Comparison of ENCODE assay signal across 11 cellular contexts in genomic region chr10:43264987-43265798, GRCh38. TPM values are rescaled to one million over a fixed set of nuclear protein-coding genes. Genes with fewer than 3 reads are reported as not detected.
DNase-seq lines count a peak whose midpoint lies in the region; ATAC-seq and TF ChIP-seq lines count a peak whose summit lies in the region.
"Had no signal": no experiment of that assay in that cellular context is flagged by ENCODE, and none has a peak within 500 bp of the region (broad histone marks: within the 10 kb centered on the region; RNA-seq: fewer than 3 reads in every experiment).

No MANE protein-coding gene starts in this region.

- no peak overlapping the region for H2AK5ac ChIP-seq in trophoblast cell (ENCODE audit: low read length)

- ATAC-seq in activated naive CD8-positive, alpha-beta T cell treated with anti-CD3 and anti-CD28 coated beads, Interleukin-2, amount 50 U/mL, for 24 hours, result no peak
- ATAC-seq in heart left ventricle, result no peak

- H3K9ac ChIP-seq in trophoblast cell (ENCODE audit: low read length), result no peak overlapping the region

- no peaks in the 10 kb centered on the region for H3K36me3 Mint-ChIP-seq in activated naive CD8-positive, alpha-beta T cell treated with anti-CD3 and anti-CD28 coated beads, Interleukin-2, amount 50 U/mL, for 24 hours (ENCODE audit: low read depth)
- H3K36me3 Mint-ChIP-seq in mesothelial cell of epicardium, result no peaks in the 10 kb centered on the region

- no peak overlapping the region for H2AFZ ChIP-seq in trophoblast cell (ENCODE audit: insufficient read depth, low read length, poor library complexity)

- peaks cover 6% of the 10 kb centered on the region for H3K4me1 Mint-ChIP-seq in activated naive CD8-positive, alpha-beta T cell treated with anti-CD3 and anti-CD28 coated beads, Interleukin-2, amount 50 U/mL, for 24 hours
- no peaks in the 10 kb centered on the region for H3K4me1 Mint-ChIP-seq in mesothelial cell of epicardium

- no peaks in the 10 kb centered on the region for H3K79me1 ChIP-seq in trophoblast cell (ENCODE audit: low read length)

- WGBS in trophoblast cell (ENCODE audit: extremely low coverage, insufficient coverage, insufficient read length), result no CpG with 5 or more reads among the region's 19 CpGs
- 45 to 53% (median 51%) methylated on average over 18 to 19 of the region's 19 CpGs for WGBS in heart left ventricle, 4 donors

- intact Hi-C loops in heart left ventricle (cut with DNase I), result loop anchor here in 1 of 10 donors (5.0 kb wide), 1 partner anchor 488 kb away; no protein-coding TSS in a partner anchor

- H3K4me3 Mint-ChIP-seq in activated naive CD8-positive, alpha-beta T cell treated with anti-CD3 and anti-CD28 coated beads, Interleukin-2, amount 50 U/mL, for 24 hours, result peak overlapping the region; percentile 29
- peak overlapping the region; percentile 64 for H3K4me3 Mint-ChIP-seq in mesothelial cell of epicardium

- H3K36me3 ChIP-seq in trophoblast cell (ENCODE audit: control insufficient read depth in 1 of 2, insufficient read depth in 2 of 2, low read length in 2 of 2) (no peaks in the 10 kb centered on the region), heart left ventricle (no peaks in the 10 kb centered on the region)
- H3K36me3 ChIP-seq: left lung had no signal

- H3K14ac ChIP-seq in trophoblast cell (ENCODE audit: low read length), result no peak overlapping the region

- H3K23ac ChIP-seq in trophoblast cell (ENCODE audit: low read length), result no peak overlapping the region

- TF ChIP-seq CTCF in mesothelial cell of epicardium (IDR thresholded peaks at IDR 0.05; ENCODE audit: unreplicated experiment), result no peak
- TF ChIP-seq CTCF in heart left ventricle (IDR thresholded peaks at IDR 0.05), result no peak

- no peaks in the 10 kb centered on the region for H3K79me2 ChIP-seq in trophoblast cell (ENCODE audit: control insufficient read depth, insufficient read depth, low read length, poor library complexity)

- H3K9me3 ChIP-seq in trophoblast cell (ENCODE audit: insufficient read depth, low read depth, low read length) (peaks cover 4% of the 10 kb centered on the region), heart left ventricle (no peaks in the 10 kb centered on the region)
- H3K9me3 ChIP-seq: left lung had no signal

- H4K91ac ChIP-seq in trophoblast cell (ENCODE audit: low read depth, low read length), result no peak overlapping the region

- no peak overlapping the region for H3K4ac ChIP-seq in trophoblast cell (ENCODE audit: low read depth, low read length)

- H3K27me3 Mint-ChIP-seq in activated naive CD8-positive, alpha-beta T cell treated with anti-CD3 and anti-CD28 coated beads, Interleukin-2, amount 50 U/mL, for 24 hours, result peaks cover 51% of the 10 kb centered on the region
- H3K27me3 Mint-ChIP-seq in mesothelial cell of epicardium (ENCODE audit: low read depth), result peaks cover 92% of the 10 kb centered on the region

- no peaks in the 10 kb centered on the region for H3K9me3 Mint-ChIP-seq in activated naive CD8-positive, alpha-beta T cell treated with anti-CD3 and anti-CD28 coated beads, Interleukin-2, amount 50 U/mL, for 24 hours
- H3K9me3 Mint-ChIP-seq in mesothelial cell of epicardium, result no peaks in the 10 kb centered on the region

- H3K4me1 ChIP-seq in trophoblast cell (ENCODE audit: control insufficient read depth in 1 of 2, insufficient read depth in 2 of 2, low read length in 2 of 2), result no peaks in the 10 kb centered on the region
- peaks cover 0 to 21% (median 3%) of the 10 kb centered on the region in 12 donors for H3K4me1 ChIP-seq in heart left ventricle

- H2BK120ac ChIP-seq in trophoblast cell (ENCODE audit: insufficient read depth, low read length, poor library complexity), result no peak overlapping the region

- no peak overlapping the region for H3K18ac ChIP-seq in trophoblast cell (ENCODE audit: low read length)

- no peak overlapping the region for H4K8ac ChIP-seq in trophoblast cell (ENCODE audit: low read depth, low read length)

- no peak overlapping the region for H2BK5ac ChIP-seq in trophoblast cell (ENCODE audit: low read depth, low read length, poor library complexity)

- H3K27ac ChIP-seq in trophoblast cell (ENCODE audit: low read depth, low read length) (no peak overlapping the region), heart left ventricle (no peak overlapping the region)
- H3K27ac ChIP-seq: left lung had no signal

- H3K4me2 ChIP-seq in trophoblast cell (ENCODE audit: low read length), result no peak overlapping the region

- H3K4me3 ChIP-seq in trophoblast cell (ENCODE audit: low read depth, low read length) (no peak overlapping the region), heart left ventricle (no peak overlapping the region)

- H3K27ac Mint-ChIP-seq in activated naive CD8-positive, alpha-beta T cell treated with anti-CD3 and anti-CD28 coated beads, Interleukin-2, amount 50 U/mL, for 24 hours, result no peak overlapping the region
- H3K27ac Mint-ChIP-seq in mesothelial cell of epicardium, result no peak overlapping the region

- H2BK12ac ChIP-seq in trophoblast cell (ENCODE audit: low read length), result no peak overlapping the region

- DNase-seq in AG20443 (ENCODE audit: low spot score) (peak; percentile 16), D341Med (ENCODE audit: low spot score) (peak; percentile 36), mesothelial cell of epicardium (ENCODE audit: low spot score in 2 of 2, unreplicated experiment in 2 of 2) (no peak), trophoblast cell (no peak), UCSD-AML1 (lab: John Stamatoyannopoulos, UW; ENCODE audit: unreplicated experiment) (no peak), heart left ventricle (no peak), activated gamma-delta T cell (lab: John Stamatoyannopoulos, UW) (no peak)
- no peak for DNase-seq in activated naive CD8-positive, alpha-beta T cell treated with anti-CD3 and anti-CD28 coated beads, Interleukin-2, amount 50 U/mL, for 24 hours
- DNase-seq: cortex of kidney, foreskin melanocyte had no signal

- H3K27me3 ChIP-seq in trophoblast cell (ENCODE audit: insufficient read depth, low read length), result peaks cover 33% of the 10 kb centered on the region
- H3K27me3 ChIP-seq in heart left ventricle, result peaks cover 6 to 73% (median 39%) of the 10 kb centered on the region in 9 donors

- no peak overlapping the region for H4K12ac ChIP-seq in trophoblast cell (ENCODE audit: low read depth, low read length)

- no peak for TF ChIP-seq POLR2A in heart left ventricle (IDR thresholded peaks at IDR 0.05)

RNA-seq across cellular contexts. Expression of gene RASGEF1A, which starts 1.7 kb away (rescaled TPM):
- 1.5 to 1.6 TPM (median 1.5 TPM) in 3 replicates for total RNA-seq in mesothelial cell of epicardium
- polyA plus RNA-seq in trophoblast cell (2013), result 1.0 and 1.1 TPM in 2 replicates
- total RNA-seq in heart left ventricle, result 1 to 10 TPM in 6 of 9 donors, under 1 TPM in 3; 0.49 to 5.1 (median 1.4) TPM
- under 1 TPM; 0.14 to 0.42 TPM for polyA plus RNA-seq in heart left ventricle

Comparison
In these comparisons a context has a peak if more than half of its experiments do, and no peak if none do; other contexts are left out.
1. DNase-seq: peak in AG20443 (single experiment) and D341Med (single experiment); none in activated naive CD8-positive, alpha-beta T cell treated with anti-CD3 and anti-CD28 coated beads, Interleukin-2, amount 50 U/mL, for 24 hours (single experiment), mesothelial cell of epicardium (0 of 2), trophoblast cell (0 of 2), UCSD-AML1 (single experiment), heart left ventricle (0 of 5) and activated gamma-delta T cell (single experiment).